ENCODE assay signal across 12 cellular contexts in genomic region chr2:163610817-163611556, GRCh38.
A peak's percentile ranks its signal among the peaks of the same experiment; 100 is the strongest.
DNase-seq lines count a peak whose midpoint lies in the region; ATAC-seq, FAIRE-seq and TF ChIP-seq lines count a peak whose summit lies in the region.
"Had no signal": no experiment of that assay in that cellular context is flagged by ENCODE, and none has a peak within 500 bp of the region (broad histone marks: within the 10 kb centered on the region; RNA-seq: fewer than 3 reads in every experiment).

No MANE protein-coding gene starts in this region.

- ATAC-seq in stimulated activated naive CD8-positive, alpha-beta T cell treated with anti-CD3 and anti-CD28 coated beads, Interleukin-15, amount 100 ng/mL, for 72 hours: peak; percentile 23
- ATAC-seq in stimulated activated naive CD8-positive, alpha-beta T cell treated with anti-CD3 and anti-CD28 coated beads, Interleukin-15, Interleukin-2, amounts not matched to agents 100 U/mL and 50 U/mL, for 24 hours: no peak
- no peak for ATAC-seq in GM19035 (IDR thresholded peaks at IDR 0.05; ENCODE audit: unreplicated experiment)
- ATAC-seq in GM18520 (IDR thresholded peaks at IDR 0.05; ENCODE audit: unreplicated experiment): no peak

- H3K4me2 ChIP-seq in OCI-LY7 (ENCODE audit: low read length): no peak overlapping the region

- no peak for DNase-seq in stimulated activated naive CD8-positive, alpha-beta T cell treated with anti-CD3 and anti-CD28 coated beads, Interleukin-15, amount 100 ng/mL, for 72 hours
- no peak for DNase-seq in stimulated activated naive CD8-positive, alpha-beta T cell treated with anti-CD3 and anti-CD28 coated beads, Interleukin-15, Interleukin-2, amounts not matched to agents 100 U/mL and 50 U/mL, for 24 hours
- DNase-seq in OCI-LY7 (ENCODE audit: low spot score): peak; percentile 7
- DNase-seq in iPS-NIHi11 (ENCODE audit: low spot score): peak; percentile 33
- peak; percentile 10 for DNase-seq in urothelium cell line (ENCODE audit: low spot score)
- no peak for DNase-seq in ascending aorta (ENCODE audit: low spot score in 2 of 2)
- DNase-seq: activated naive CD4-positive, alpha-beta T cell treated with anti-CD3 and anti-CD28 coated beads, Interleukin-2, amount 10 ng/mL, durations not matched to agents 7 days and 5 days; CD4-positive, CD25-positive, alpha-beta regulatory T cell; esophagus squamous epithelium; IMR-90 had no signal

- no peaks in the 10 kb centered on the region for H3K79me2 ChIP-seq in OCI-LY7 (ENCODE audit: insufficient read depth, low read depth, low read length)

- no peaks in the 10 kb centered on the region for H4K20me1 ChIP-seq in OCI-LY7 (ENCODE audit: insufficient read depth, low read length)

- POLR2A ChIA-PET in OCI-LY7 (lab: Charles Lee): interaction anchor here (0.6 to 1.1 kb wide), 3 partner anchors 12 to 168 kb away, joined by 3 to 4 read pairs (median 3); no protein-coding TSS in a partner anchor

- no peaks in the 10 kb centered on the region for H3K9me2 ChIP-seq in OCI-LY7 (ENCODE audit: insufficient read depth, low read length)

- H3K27ac ChIP-seq in OCI-LY7 (ENCODE audit: low read depth, low read length, poor library complexity, severe bottlenecking) (no peak overlapping the region), ascending aorta (no peak overlapping the region)
- H3K27ac ChIP-seq: esophagus squamous epithelium had no signal

- no peak overlapping the region for H3K27ac Mint-ChIP-seq in stimulated activated naive CD8-positive, alpha-beta T cell treated with anti-CD3 and anti-CD28 coated beads, Interleukin-15, amount 100 ng/mL, for 72 hours
- H3K27ac Mint-ChIP-seq: activated naive CD4-positive, alpha-beta T cell treated with anti-CD3 and anti-CD28 coated beads, Interleukin-2, amount 10 ng/mL, durations not matched to agents 7 days and 5 days; CD4-positive, CD25-positive, alpha-beta regulatory T cell had no signal

- H3K9me3 Mint-ChIP-seq in stimulated activated naive CD8-positive, alpha-beta T cell treated with anti-CD3 and anti-CD28 coated beads, Interleukin-15, amount 100 ng/mL, for 72 hours: peaks cover 0 to 7% of the 10 kb centered on the region in 2 donors

- FAIRE-seq in urothelium cell line (lab: Jason Lieb, UNC): no peak

- H3K36me3 ChIP-seq in OCI-LY7 (ENCODE audit: insufficient read depth, low read length): no peaks in the 10 kb centered on the region
- H3K36me3 ChIP-seq in ascending aorta: peaks cover 12 to 21% of the 10 kb centered on the region in 2 donors

- no peak overlapping the region for H2AFZ ChIP-seq in OCI-LY7 (ENCODE audit: low read length)

- H3K4me1 ChIP-seq in OCI-LY7 (ENCODE audit: insufficient read depth, low read length, poor library complexity, severe bottlenecking) (no peaks in the 10 kb centered on the region), ascending aorta (no peaks in the 10 kb centered on the region)
- H3K4me1 ChIP-seq: esophagus squamous epithelium had no signal

- no TSS peak for BruUV-seq in OCI-LY7 (replicated peaks; lab: Mats Ljungman, UMichigan)

- H3K27me3 ChIP-seq in ascending aorta: no peaks in the 10 kb centered on the region
- H3K27me3 ChIP-seq: esophagus squamous epithelium had no signal

- H3K4me1 Mint-ChIP-seq in stimulated activated naive CD8-positive, alpha-beta T cell treated with anti-CD3 and anti-CD28 coated beads, Interleukin-15, amount 100 ng/mL, for 72 hours: no peaks in the 10 kb centered on the region
- H3K4me1 Mint-ChIP-seq: activated naive CD4-positive, alpha-beta T cell treated with anti-CD3 and anti-CD28 coated beads, Interleukin-2, amount 10 ng/mL, durations not matched to agents 7 days and 5 days; CD4-positive, CD25-positive, alpha-beta regulatory T cell had no signal

- no peak; the same call in 1 of the 2 replicates for TF ChIP-seq CTCF in OCI-LY7 (conservative IDR thresholded peaks at IDR 0.05; ENCODE audit: low read length)
- no peak for TF ChIP-seq CTCF in ascending aorta (IDR thresholded peaks at IDR 0.05)

- H3K4me3 Mint-ChIP-seq in stimulated activated naive CD8-positive, alpha-beta T cell treated with anti-CD3 and anti-CD28 coated beads, Interleukin-15, amount 100 ng/mL, for 72 hours: no peak overlapping the region
- H3K4me3 Mint-ChIP-seq: activated naive CD4-positive, alpha-beta T cell treated with anti-CD3 and anti-CD28 coated beads, Interleukin-2, amount 10 ng/mL, durations not matched to agents 7 days and 5 days; CD4-positive, CD25-positive, alpha-beta regulatory T cell had no signal

- intact Hi-C loops in OCI-LY7 (cut with micrococcal nuclease; ENCODE audit: unreplicated experiment) (no loop called here), ascending aorta (cut with DNase I) (no loop called here)

- H3K9me3 ChIP-seq in OCI-LY7 (ENCODE audit: low read length) (no peaks in the 10 kb centered on the region), ascending aorta (no peaks in the 10 kb centered on the region)
- H3K9me3 ChIP-seq: esophagus squamous epithelium had no signal

- H3K4me3 ChIP-seq in OCI-LY7 (ENCODE audit: low read depth, low read length, poor library complexity, severe bottlenecking) (no peak overlapping the region), ascending aorta (no peak overlapping the region)
- H3K4me3 ChIP-seq: esophagus squamous epithelium had no signal

- CTCF ChIA-PET in OCI-LY7 (lab: Charles Lee; ENCODE audit: unreplicated experiment): no interaction called here

- H3K27me3 Mint-ChIP-seq in stimulated activated naive CD8-positive, alpha-beta T cell treated with anti-CD3 and anti-CD28 coated beads, Interleukin-15, amount 100 ng/mL, for 72 hours: no peaks in the 10 kb centered on the region
- H3K27me3 Mint-ChIP-seq: activated naive CD4-positive, alpha-beta T cell treated with anti-CD3 and anti-CD28 coated beads, Interleukin-2, amount 10 ng/mL, durations not matched to agents 7 days and 5 days; CD4-positive, CD25-positive, alpha-beta regulatory T cell had no signal

Comparison
In these comparisons a context has a peak if more than half of its experiments do, and no peak if none do; other contexts are left out.
1. DNase-seq: peak in OCI-LY7 (single experiment), iPS-NIHi11 (single experiment) and urothelium cell line (single experiment); none in stimulated activated naive CD8-positive, alpha-beta T cell treated with anti-CD3 and anti-CD28 coated beads, Interleukin-15, amount 100 ng/mL, for 72 hours (0 of 2), stimulated activated naive CD8-positive, alpha-beta T cell treated with anti-CD3 and anti-CD28 coated beads, Interleukin-15, Interleukin-2, amounts not matched to agents 100 U/mL and 50 U/mL, for 24 hours (single experiment) and ascending aorta (0 of 2).